Comparison of ENCODE assay signal across 1 cellular context in genomic region chr11:67369275-67369674, GRCh38.
TF ChIP-seq lines count a peak whose summit lies in the region.

No MANE protein-coding gene starts in this region.

TF ChIP-seq in H1, 55 proteins besides CTCF, POLR2A, EP300 and RAD21:
- no peak for TF ChIP-seq EGR1 (IDR thresholded peaks at IDR 0.05; ENCODE audit: borderline replicate concordance, low read depth, low read length)
- TF ChIP-seq FOSL1 (IDR thresholded peaks at IDR 0.05; ENCODE audit: insufficient read depth, low read depth, low read length), result no peak
- no peak for TF ChIP-seq SP1 (IDR thresholded peaks at IDR 0.05; ENCODE audit: low read depth, low read length)
- TF ChIP-seq SAP30 (IDR thresholded peaks at IDR 0.05; ENCODE audit: insufficient read depth, insufficient replicate concordance, low read length), result no peak
